34 cellular contexts compared by ENCODE assay signal in genomic region chr12:51759175-51759574, GRCh38.
DNase-seq lines count a peak whose midpoint lies in the region; ATAC-seq, FAIRE-seq and TF ChIP-seq lines count a peak whose summit lies in the region.
"Had no signal": no experiment of that assay in that cellular context is flagged by ENCODE, and none has a peak within 500 bp of the region (broad histone marks: within the 10 kb centered on the region; RNA-seq: fewer than 3 reads in every experiment).

No MANE protein-coding gene starts in this region.

- H3K4me1 ChIP-seq in right lobe of liver (peaks cover 0 to 15% (median 4%) of the 10 kb centered on the region in 4 donors), HepG2 (ENCODE audit: insufficient read depth, low read length) (no peaks in the 10 kb centered on the region)
- H3K4me1 ChIP-seq: colonic mucosa, lower lobe of right lung, stomach, tibial artery had no signal

- H3K4me2 ChIP-seq in HepG2 (ENCODE audit: low read depth, low read length), result no peak overlapping the region
- H3K4me2 ChIP-seq: smooth muscle cell had no signal

- H3K4me3 ChIP-seq in right lobe of liver, result no peak overlapping the region
- no peak overlapping the region for H3K4me3 ChIP-seq in HepG2 (replicated peaks in 1 of 3; ENCODE audit: insufficient read depth in 1 of 3, low read depth in 2 of 3, low read length in 3 of 3)
- H3K4me3 ChIP-seq: colonic mucosa, lower lobe of right lung, mucosa of descending colon, SK-N-MC, smooth muscle cell, stomach, tibial artery had no signal

- in situ Hi-C loops in HepG2 (cut with HindIII; ENCODE audit: extremely low pct_ligation_motif_present, low pct_unique_long_range_greater_than_20kb), result no loop called here

- intact Hi-C loops in right lobe of liver (cut with DNase I) (no loop called here), HepG2 (cut with micrococcal nuclease; ENCODE audit: unreplicated experiment) (no loop called here)

- BruUV-seq in HepG2 (replicated peaks; lab: Mats Ljungman, UMichigan), result no TSS peak

- TF ChIP-seq CTCF in right lobe of liver (IDR thresholded peaks at IDR 0.05), result no peak
- no peak for TF ChIP-seq CTCF in HepG2 (CRISPR knock-in tag; IDR thresholded peaks at IDR 0.05)

- no peaks in the 10 kb centered on the region for H3K27me3 ChIP-seq in right lobe of liver
- H3K27me3 ChIP-seq in HepG2 (ENCODE audit: control insufficient read depth in 1 of 2, insufficient read depth in 2 of 2, low read length in 2 of 2), result no peaks in the 10 kb centered on the region
- H3K27me3 ChIP-seq: colonic mucosa, stomach had no signal

- peak overlapping the region in 2 of 3 donors; percentile 50 to 51 for H3K27ac ChIP-seq in right lobe of liver
- H3K27ac ChIP-seq in HepG2 (ENCODE audit: extremely low read length, insufficient read depth, low read length), result no peak overlapping the region
- H3K27ac ChIP-seq: colonic mucosa, HL-60, lower lobe of right lung, RWPE1, SK-N-MC, stomach, tibial artery had no signal

- H3K9ac ChIP-seq in HepG2 (ENCODE audit: insufficient read depth, low read depth, low read length), result no peak overlapping the region

- H4K20me1 ChIP-seq in HepG2 (ENCODE audit: insufficient read depth, low read length), result no peaks in the 10 kb centered on the region

- H3K9me3 ChIP-seq in right lobe of liver (no peaks in the 10 kb centered on the region), HepG2 (ENCODE audit: low read length) (no peaks in the 10 kb centered on the region)
- H3K9me3 ChIP-seq: colonic mucosa, lower lobe of right lung, mucosa of descending colon, stomach, tibial artery had no signal

- no peak overlapping the region for H2AFZ ChIP-seq in HepG2 (ENCODE audit: low read length)

- H3K36me3 ChIP-seq in right lobe of liver (no peaks in the 10 kb centered on the region), HepG2 (replicated peaks in 1 of 2; ENCODE audit: control insufficient read depth in 1 of 2, insufficient read depth in 2 of 2, low read length in 2 of 2) (no peaks in the 10 kb centered on the region)
- H3K36me3 ChIP-seq: colonic mucosa, lower lobe of right lung, stomach, tibial artery had no signal

- TF ChIP-seq EP300 in HepG2 (IDR thresholded peaks at IDR 0.05; ENCODE audit: low read depth in 2 of 2, low read length in 2 of 2) (no peak), HepG2 (CRISPR knock-in tag; IDR thresholded peaks at IDR 0.05; ENCODE audit: borderline replicate concordance) (no peak)

- CTCF ChIA-PET in HepG2 (lab: Yijun Ruan, JAX; ENCODE audit: low intra/inter-chr PET ratio, low total read pairs), result no interaction called here

- TF ChIP-seq POLR2A in right lobe of liver (IDR thresholded peaks at IDR 0.05), result no peak
- no peak for TF ChIP-seq POLR2A in HepG2 (IDR thresholded peaks at IDR 0.05; ENCODE audit: insufficient read depth in 1 of 2, low read depth in 2 of 2, low read length in 2 of 2)

- no peak for FAIRE-seq in HepG2 (lab: Jason Lieb, UNC)
- FAIRE-seq: GM19239, TTC549 had no signal

- ATAC-seq in right lobe of liver (peak in 3 of 4 donors; percentile 9 to 29 (median 14)), HepG2 (no peak), GM18502 (IDR thresholded peaks at IDR 0.05; ENCODE audit: poor library complexity, unreplicated experiment) (no peak), GM21717 (IDR thresholded peaks at IDR 0.05; ENCODE audit: unreplicated experiment) (no peak)
- ATAC-seq: activated CD4-positive, CD25-positive, alpha-beta regulatory T cell treated with anti-CD3 and anti-CD28 coated beads, Interleukin-2, amount 50 U/mL, for 24 hours; CD8-positive, alpha-beta T cell; effector memory CD8-positive, alpha-beta T cell; esophagus mucosa; lower lobe of right lung; mucosa of descending colon; natural killer cell treated with Interleukin-12 subunit alpha and Interleukin-12 subunit beta and Interleukin-15 and Interleukin-18, amount 100 ng/mL, for 72 hours had no signal

- TF ChIP-seq RAD21 in HepG2 (CRISPR knock-in tag; IDR thresholded peaks at IDR 0.05), result no peak

- POLR2A ChIA-PET in HepG2 (lab: Yijun Ruan, JAX), result no interaction called here

- no peaks in the 10 kb centered on the region for H3K79me2 ChIP-seq in HepG2 (ENCODE audit: insufficient read depth, low read length)

- DNase-seq in right lobe of liver (no peak), HepG2 (ENCODE audit: low spot score) (no peak), RPMI7951 (ENCODE audit: low read depth) (peak; percentile 25), fibroblast of peridontal ligament (ENCODE audit: extremely low read depth) (peak; percentile 21), stromal cell of bone marrow (ENCODE audit: low read depth) (peak; percentile 47), cortex of kidney (lab: John Stamatoyannopoulos, UW) (no peak)
- DNase-seq: 8988T; activated CD4-positive, alpha-beta T cell treated with anti-CD3 and anti-CD28 coated beads, Interleukin-2, amount 50 U/mL, for 48 hours; activated naive CD4-positive, alpha-beta T cell treated with anti-CD3 and anti-CD28 coated beads, Interleukin-2, amount 50 U/mL, for 16 hours; CD8-positive, alpha-beta T cell; colonic mucosa; DMS 273 treated with DMSO at 0.1 percent for 48 hours; effector memory CD8-positive, alpha-beta T cell; GDM1; glutamatergic neuron; lower lobe of right lung; mucosa of descending colon; NCI-H1092; NCI-H2029 treated with DMSO at 0.1 percent for 48 hours; NCI-H774; stimulated activated CD4-positive, alpha-beta T cell treated with anti-CD3 and anti-CD28 coated beads, Interleukin-2, amount 100 ng/mL, for 24 hours; stomach; tibial artery had no signal

TF ChIP-seq in HepG2, 621 proteins besides CTCF, POLR2A, EP300 and RAD21:
- TF ChIP-seq ZBED4 (CRISPR knock-in tag; IDR thresholded peaks at IDR 0.05; ENCODE audit: borderline replicate concordance), result no peak
- TF ChIP-seq SMC3 (IDR thresholded peaks at IDR 0.05; ENCODE audit: low read length), result no peak
- TF ChIP-seq DMAP1 (CRISPR knock-in tag; IDR thresholded peaks at IDR 0.05), result no peak
- TF ChIP-seq ZBTB46 (CRISPR knock-in tag; IDR thresholded peaks at IDR 0.05; ENCODE audit: borderline replicate concordance), result no peak
- TF ChIP-seq ZNF546 (CRISPR knock-in tag; conservative IDR thresholded peaks at IDR 0.05), result no peak
- no peak for TF ChIP-seq KDM5A (IDR thresholded peaks at IDR 0.05; ENCODE audit: borderline replicate concordance, low read length)
- no peak for TF ChIP-seq ZNF724P (CRISPR knock-in tag; IDR thresholded peaks at IDR 0.05; ENCODE audit: borderline replicate concordance)
- no peak for TF ChIP-seq ELK4 (CRISPR knock-in tag; IDR thresholded peaks at IDR 0.05; ENCODE audit: borderline replicate concordance)
- no peak for TF ChIP-seq PHF8 (CRISPR knock-in tag; IDR thresholded peaks at IDR 0.05)
- no peak for TF ChIP-seq GATA4 (IDR thresholded peaks at IDR 0.05; ENCODE audit: borderline replicate concordance, low read depth)
- no peak for TF ChIP-seq ZSCAN12 (CRISPR knock-in tag; IDR thresholded peaks at IDR 0.05)
- no peak for TF ChIP-seq ATF7 (IDR thresholded peaks at IDR 0.05)
- TF ChIP-seq ATF7 (CRISPR knock-in tag; IDR thresholded peaks at IDR 0.05), result no peak
- TF ChIP-seq ATM (IDR thresholded peaks at IDR 0.05; ENCODE audit: borderline replicate concordance), result no peak
- no peak for TF ChIP-seq GPN1 (CRISPR knock-in tag; IDR thresholded peaks at IDR 0.05; ENCODE audit: borderline replicate concordance)

Comparison
In these comparisons a context has a peak if more than half of its experiments do, and no peak if none do; other contexts are left out.
1. ATAC-seq: peak in right lobe of liver (3 of 4); none in HepG2 (single experiment), GM18502 (single experiment) and GM21717 (single experiment).
2. DNase-seq: peak in RPMI7951 (single experiment), fibroblast of peridontal ligament (single experiment) and stromal cell of bone marrow (single experiment); none in right lobe of liver (0 of 3), HepG2 (single experiment) and cortex of kidney (single experiment).